ENCODE assay signal across 12 cellular contexts in the genomic region with DNA sequence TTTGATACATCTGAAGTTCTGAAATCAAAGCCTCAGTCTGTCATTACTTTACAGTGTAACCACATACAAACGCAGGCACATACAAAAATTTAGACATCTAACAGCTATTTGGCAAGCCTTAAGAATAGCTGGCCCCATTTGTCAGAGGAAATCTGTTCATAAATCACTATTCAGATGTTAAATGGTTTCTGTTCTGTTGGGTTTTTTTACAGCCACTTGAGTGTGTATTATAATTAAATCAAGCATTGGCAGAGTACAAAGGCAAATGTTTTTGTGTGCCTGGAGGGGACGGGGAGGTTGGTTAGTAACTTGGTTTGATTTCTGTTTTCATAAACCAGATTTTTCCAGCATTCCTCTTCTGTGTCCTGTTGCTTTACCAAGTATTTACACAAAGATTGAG. TPM values are rescaled to one million over a fixed set of nuclear protein-coding genes. Genes with fewer than 3 reads are reported as not detected.
DNase-seq lines count a peak whose midpoint lies in the region; ATAC-seq and TF ChIP-seq lines count a peak whose summit lies in the region.
"Had no signal": no experiment of that assay in that cellular context is flagged by ENCODE, and none has a peak within 500 bp of the region (broad histone marks: within the 10 kb centered on the region; RNA-seq: fewer than 3 reads in every experiment).

No MANE protein-coding gene starts in this region.

- H3K9me3 ChIP-seq in tibial artery (no peaks in the 10 kb centered on the region), esophagus muscularis mucosa (no peaks in the 10 kb centered on the region)
- H3K9me3 ChIP-seq: SJSA1 had no signal

- no peaks in the 10 kb centered on the region for H3K4me1 Mint-ChIP-seq in natural killer cell

- no peak for ATAC-seq in natural killer cell

- H3K27me3 ChIP-seq in tibial artery (no peaks in the 10 kb centered on the region), esophagus muscularis mucosa (no peaks in the 10 kb centered on the region)
- H3K27me3 ChIP-seq: SJSA1 had no signal

- peak; percentile 2 for DNase-seq in NOMO-1 treated with DMSO at 0.1 percent for 48 hours (lab: John Stamatoyannopoulos, UW; ENCODE audit: unreplicated experiment)
- DNase-seq in NOMO-1 treated with dmso at 0.1 percent for 144 hours (lab: John Stamatoyannopoulos, UW; ENCODE audit: unreplicated experiment) = no peak
- peak; percentile 37 for DNase-seq in NCI-H2227 treated with DMSO at 0.1 percent for 48 hours (lab: John Stamatoyannopoulos, UW)
- DNase-seq in epithelial cell of prostate (ENCODE audit: low read depth, low spot score) = no peak
- DNase-seq in tibial artery = no peak
- no peak for DNase-seq in esophagus muscularis mucosa (ENCODE audit: extremely low spot score)
- no peak for DNase-seq in activated T-cell treated with anti-CD3 and anti-CD28 coated beads for 4 hours
- no peak for DNase-seq in natural killer cell
- DNase-seq: amygdala, nucleus accumbens, small intestine had no signal

- intact Hi-C loops in tibial artery (cut with DNase I; ENCODE audit: low total_unique reads) = no loop called here
- intact Hi-C loops in esophagus muscularis mucosa (cut with DNase I) = no loop called here
- intact Hi-C loops in natural killer cell (cut with micrococcal nuclease) = no loop called here

- no peak overlapping the region for H3K4me3 Mint-ChIP-seq in natural killer cell

- no peak for TF ChIP-seq CTCF in tibial artery (IDR thresholded peaks at IDR 0.05)
- TF ChIP-seq CTCF in esophagus muscularis mucosa (IDR thresholded peaks at IDR 0.05) = no peak
- TF ChIP-seq CTCF in natural killer cell (IDR thresholded peaks at IDR 0.05) = no peak

- H3K27me3 Mint-ChIP-seq in natural killer cell (ENCODE audit: low read depth in 2 of 2) = no peaks in the 10 kb centered on the region

- H3K4me1 ChIP-seq in tibial artery = peaks cover 0 to 30% (median 16%) of the 10 kb centered on the region in 4 donors
- H3K4me1 ChIP-seq in esophagus muscularis mucosa = no peaks in the 10 kb centered on the region
- H3K4me1 ChIP-seq: SJSA1 had no signal

- no peaks in the 10 kb centered on the region for H3K36me3 Mint-ChIP-seq in natural killer cell

- H3K36me3 ChIP-seq in tibial artery (peaks cover 0 to 19% (median 2%) of the 10 kb centered on the region in 3 donors), esophagus muscularis mucosa (peaks cover 7 to 50% (median 10%) of the 10 kb centered on the region in 4 donors)

- no peak overlapping the region for H3K4me3 ChIP-seq in tibial artery
- no peak overlapping the region for H3K4me3 ChIP-seq in esophagus muscularis mucosa
- H3K4me3 ChIP-seq: SJSA1 had no signal

- peak overlapping the region in 1 of 2 donors; percentile 79 for H3K27ac Mint-ChIP-seq in natural killer cell

- no peaks in the 10 kb centered on the region for H3K9me3 Mint-ChIP-seq in natural killer cell

- H3K27ac ChIP-seq in epithelial cell of prostate = peak overlapping the region; percentile 69
- H3K27ac ChIP-seq in tibial artery = peak overlapping the region; percentile 41 to 47
- H3K27ac ChIP-seq in esophagus muscularis mucosa (replicated peaks in 1 of 4) = no peak overlapping the region
- H3K27ac ChIP-seq: SJSA1 had no signal

- TF ChIP-seq POLR2A in esophagus muscularis mucosa (IDR thresholded peaks at IDR 0.05; ENCODE audit: low read depth) = no peak

- no peak for TF ChIP-seq EP300 in esophagus muscularis mucosa (IDR thresholded peaks at IDR 0.05)

- WGBS in esophagus muscularis mucosa = 64% methylated on average over 2 of the region's 2 CpGs

RNA-seq across cellular contexts. Expression of a gene that starts 24.1 kb away (rescaled TPM):
- total RNA-seq in esophagus muscularis mucosa (1 to 10 TPM; 4.5 to 9.6 (median 6.5) TPM), natural killer cell (10 to 100 TPM; 24.9 to 33.5 (median 26.1) TPM)

RNA-seq across cellular contexts. Expression of a gene that starts 24.2 kb away (rescaled TPM):
- 10 to 100 TPM; 10.6 to 21.6 (median 14.4) TPM for total RNA-seq in esophagus muscularis mucosa
- 10 to 100 TPM in 1 of 3 donors, 1 to 10 TPM in 2; 7.7 to 10.9 (median 9.3) TPM for total RNA-seq in natural killer cell

RNA-seq across cellular contexts. Expression of a gene that starts 53.6 kb away (rescaled TPM):
- 10 to 100 TPM; 15.8 to 22.0 (median 19.8) TPM for total RNA-seq in esophagus muscularis mucosa
- total RNA-seq in natural killer cell = 100 to 1,000 TPM in 1 of 3 donors, 10 to 100 TPM in 2; 90.0 to 111 (median 98.1) TPM

Comparison
In these comparisons a context has a peak if more than half of its experiments do, and no peak if none do; other contexts are left out.
1. DNase-seq: peak in NOMO-1 treated with DMSO at 0.1 percent for 48 hours (single experiment) and NCI-H2227 treated with DMSO at 0.1 percent for 48 hours (single experiment); none in NOMO-1 treated with dmso at 0.1 percent for 144 hours (single experiment), epithelial cell of prostate (single experiment), tibial artery (0 of 2), esophagus muscularis mucosa (single experiment), activated T-cell treated with anti-CD3 and anti-CD28 coated beads for 4 hours (single experiment) and natural killer cell (single experiment).
2. H3K27ac ChIP-seq: peak in epithelial cell of prostate (single experiment) and tibial artery (2 of 2); none in esophagus muscularis mucosa (0 of 4).